In genomic region chr15:72796210-72796514, GRCh38 we compare ENCODE assay signal across 9 cellular contexts. TPM values are rescaled to one million over a fixed set of nuclear protein-coding genes. Genes with fewer than 3 reads are reported as not detected.
DNase-seq lines count a peak whose midpoint lies in the region; ATAC-seq and TF ChIP-seq lines count a peak whose summit lies in the region.
"Had no signal": no experiment of that assay in that cellular context is flagged by ENCODE, and none has a peak within 500 bp of the region (broad histone marks: within the 10 kb centered on the region; RNA-seq: fewer than 3 reads in every experiment).

No MANE protein-coding gene starts in this region.

- POLR2A ChIA-PET in activated naive CD8-positive, alpha-beta T cell treated with anti-CD3 and anti-CD28 coated beads, Interleukin-2, amount 10 ng/mL, durations not matched to agents 7 days and 5 days (lab: Charles Lee) = no interaction called here

- H3K9me3 ChIP-seq in heart right ventricle (no peaks in the 10 kb centered on the region), right lobe of liver (no peaks in the 10 kb centered on the region), uterus (no peaks in the 10 kb centered on the region)

- no peak overlapping the region for H3K27ac ChIP-seq in heart right ventricle
- no peak overlapping the region for H3K27ac ChIP-seq in right lobe of liver
- no peak overlapping the region for H3K27ac ChIP-seq in uterus

- peak overlapping the region; percentile 83 for H3K4me3 Mint-ChIP-seq in activated naive CD8-positive, alpha-beta T cell treated with anti-CD3 and anti-CD28 coated beads, Interleukin-2, amount 10 ng/mL, durations not matched to agents 7 days and 5 days

- ATAC-seq in heart right ventricle (no peak), right lobe of liver (peak in 2 of 4 donors; percentile 14 to 42), GM18873 (IDR thresholded peaks at IDR 0.05; ENCODE audit: low FRiP score, unreplicated experiment) (no peak)
- ATAC-seq in activated naive CD8-positive, alpha-beta T cell treated with anti-CD3 and anti-CD28 coated beads, Interleukin-2, amount 10 ng/mL, durations not matched to agents 7 days and 5 days (ENCODE audit: low read depth) = no peak

- TF ChIP-seq CTCF in heart right ventricle (IDR thresholded peaks at IDR 0.05) (no peak), right lobe of liver (IDR thresholded peaks at IDR 0.05) (no peak), uterus (IDR thresholded peaks at IDR 0.05) (no peak)

- peaks cover 0 to 77% (median 49%) of the 10 kb centered on the region in 7 donors for H3K27me3 ChIP-seq in heart right ventricle
- no peaks in the 10 kb centered on the region for H3K27me3 ChIP-seq in right lobe of liver
- no peaks in the 10 kb centered on the region for H3K27me3 ChIP-seq in uterus

- H3K4me1 Mint-ChIP-seq in activated naive CD8-positive, alpha-beta T cell treated with anti-CD3 and anti-CD28 coated beads, Interleukin-2, amount 10 ng/mL, durations not matched to agents 7 days and 5 days = peaks cover 7% of the 10 kb centered on the region

- H3K27me3 Mint-ChIP-seq in activated naive CD8-positive, alpha-beta T cell treated with anti-CD3 and anti-CD28 coated beads, Interleukin-2, amount 10 ng/mL, durations not matched to agents 7 days and 5 days = peaks cover 51% of the 10 kb centered on the region

- H3K4me3 ChIP-seq in heart right ventricle = peak overlapping the region in 7 of 10 donors; percentile 44 to 63 (median 56)
- peak overlapping the region in 2 of 3 donors; percentile 38 to 63 for H3K4me3 ChIP-seq in right lobe of liver
- H3K4me3 ChIP-seq in uterus = peak overlapping the region; percentile 26 to 39

- no peak overlapping the region for H3K27ac Mint-ChIP-seq in activated naive CD8-positive, alpha-beta T cell treated with anti-CD3 and anti-CD28 coated beads, Interleukin-2, amount 10 ng/mL, durations not matched to agents 7 days and 5 days

- 74 to 77% methylated on average over 7 of the region's 7 CpGs for WGBS in heart right ventricle, 2 donors
- 65% methylated on average over 6 of the region's 7 CpGs for WGBS in right lobe of liver (ENCODE audit: insufficient coverage, low coverage, low lambda C conversion rate, missing lambda C conversion rate)

- peaks cover 2% of the 10 kb centered on the region for H3K36me3 Mint-ChIP-seq in activated naive CD8-positive, alpha-beta T cell treated with anti-CD3 and anti-CD28 coated beads, Interleukin-2, amount 10 ng/mL, durations not matched to agents 7 days and 5 days

- TF ChIP-seq POLR2A in right lobe of liver (IDR thresholded peaks at IDR 0.05) (no peak), uterus (IDR thresholded peaks at IDR 0.05) (no peak)

- no peaks in the 10 kb centered on the region for H3K9me3 Mint-ChIP-seq in activated naive CD8-positive, alpha-beta T cell treated with anti-CD3 and anti-CD28 coated beads, Interleukin-2, amount 10 ng/mL, durations not matched to agents 7 days and 5 days

- H3K36me3 ChIP-seq in heart right ventricle (no peaks in the 10 kb centered on the region), right lobe of liver (no peaks in the 10 kb centered on the region), uterus (no peaks in the 10 kb centered on the region)

- intact Hi-C loops in heart right ventricle (cut with DNase I) = loop anchor here in 8 of 10 donors (2.0 to 10.0 kb wide), 5 partner anchors 285 to 479 kb away; no protein-coding TSS in a partner anchor
- intact Hi-C loops in cardiac septum (cut with DNase I) = loop anchor here (2.0 kb wide), 1 partner anchor 285 kb away; no protein-coding TSS in a partner anchor
- intact Hi-C loops in right lobe of liver (cut with DNase I) = no loop called here
- intact Hi-C loops in uterus (cut with DNase I; ENCODE audit: low total_unique reads) = no loop called here

- no peak for DNase-seq in heart right ventricle
- DNase-seq in cardiac septum (ENCODE audit: low spot score) = no peak
- DNase-seq in activated naive CD8-positive, alpha-beta T cell treated with anti-CD3 and anti-CD28 coated beads, Interleukin-2, amount 10 ng/mL, durations not matched to agents 7 days and 5 days = no peak
- DNase-seq in right lobe of liver = no peak
- no peak for DNase-seq in uterus
- DNase-seq in NCI-H226 = no peak
- DNase-seq in NCI-H345 treated with DMSO at 0.1 percent for 48 hours (lab: John Stamatoyannopoulos, UW; ENCODE audit: unreplicated experiment) = no peak
- DNase-seq: NCI-H2029 treated with DMSO at 0.1 percent for 48 hours had no signal

- H3K4me1 ChIP-seq in heart right ventricle = peaks cover 0 to 17% (median 8%) of the 10 kb centered on the region in 9 donors
- H3K4me1 ChIP-seq in right lobe of liver = peaks cover 0 to 7% (median 0%) of the 10 kb centered on the region in 4 donors
- H3K4me1 ChIP-seq in uterus = no peaks in the 10 kb centered on the region

RNA-seq across cellular contexts. Expression of gene ADPGK, which starts 12.6 kb away (rescaled TPM):
- total RNA-seq in heart right ventricle = 10 to 100 TPM in 6 of 10 donors, 1 to 10 TPM in 4; 6.4 to 21.8 (median 10.4) TPM
- polyA plus RNA-seq in heart right ventricle = 10 to 100 TPM; 12.2 to 22.8 TPM
- 11.1 TPM for total RNA-seq in cardiac septum
- total RNA-seq in activated naive CD8-positive, alpha-beta T cell treated with anti-CD3 and anti-CD28 coated beads, Interleukin-2, amount 10 ng/mL, durations not matched to agents 7 days and 5 days = 10 to 100 TPM; 76.1 to 79.2 TPM
- total RNA-seq in right lobe of liver = 10 to 100 TPM; 13.9 to 22.1 (median 19.8) TPM
- total RNA-seq in uterus = 10 to 100 TPM; 17.1 to 87.6 (median 54.8) TPM

Comparison
In these comparisons a context has a peak if more than half of its experiments do, and no peak if none do; other contexts are left out.
1. intact Hi-C loops: an anchor here in heart right ventricle (2.0 to 10.0 kb wide) and cardiac septum (2.0 kb wide); none called in right lobe of liver and uterus.